In genomic region chr19:10193666-10194499, GRCh38 we compare ENCODE assay signal across 8 cellular contexts. TPM values are rescaled to one million over a fixed set of nuclear protein-coding genes. Genes with fewer than 3 reads are reported as not detected.
A peak's percentile ranks its signal among the peaks of the same experiment; 100 is the strongest.
DNase-seq lines count a peak whose midpoint lies in the region; ATAC-seq lines count a peak whose summit lies in the region.

No MANE protein-coding gene starts in this region.

- H3K4me1 Mint-ChIP-seq in activated T-helper 17 cell treated with anti-CD3 and anti-CD28 coated beads, Interleukin-2, amount 50 U/mL, for 72 hours: peaks cover 20% of the 10 kb centered on the region

- DNase-seq in ELF-1 (ENCODE audit: low read depth, low spot score) (peak; percentile 64), glomerular visceral epithelial cell (ENCODE audit: extremely low spot score) (peak; percentile 47), pons (ENCODE audit: low spot score) (peak; percentile 7), T1000 (lab: John Stamatoyannopoulos, UW) (no peak), NCI-H1092 (lab: John Stamatoyannopoulos, UW) (no peak)

- peak overlapping the region; percentile 92 for H3K4me3 Mint-ChIP-seq in activated T-helper 17 cell treated with anti-CD3 and anti-CD28 coated beads, Interleukin-2, amount 50 U/mL, for 72 hours

- peak overlapping the region; percentile 99 for H3K27ac ChIP-seq in KOPT-K1 (ENCODE audit: low read depth, low read length, poor library complexity, severe bottlenecking)

- H3K36me3 Mint-ChIP-seq in activated T-helper 17 cell treated with anti-CD3 and anti-CD28 coated beads, Interleukin-2, amount 50 U/mL, for 72 hours (ENCODE audit: low read depth): peaks cover 55% of the 10 kb centered on the region

- no peaks in the 10 kb centered on the region for H3K9me3 ChIP-seq in KOPT-K1 (ENCODE audit: insufficient read depth, low read length, poor library complexity, severe bottlenecking)

- peak overlapping the region; percentile 75 for H3K27ac Mint-ChIP-seq in activated T-helper 17 cell treated with anti-CD3 and anti-CD28 coated beads, Interleukin-2, amount 50 U/mL, for 72 hours

- H3K36me3 ChIP-seq in KOPT-K1 (ENCODE audit: insufficient read depth, low read length): peaks cover 50% of the 10 kb centered on the region

- H3K9me3 Mint-ChIP-seq in activated T-helper 17 cell treated with anti-CD3 and anti-CD28 coated beads, Interleukin-2, amount 50 U/mL, for 72 hours: no peaks in the 10 kb centered on the region

- no peaks in the 10 kb centered on the region for H3K27me3 Mint-ChIP-seq in activated T-helper 17 cell treated with anti-CD3 and anti-CD28 coated beads, Interleukin-2, amount 50 U/mL, for 72 hours

- ATAC-seq in GM21723 (IDR thresholded peaks at IDR 0.05; ENCODE audit: unreplicated experiment): peak; percentile 19
- ATAC-seq in activated T-helper 17 cell treated with anti-CD3 and anti-CD28 coated beads, Interleukin-2, amount 50 U/mL, for 72 hours (replicated peaks): no peak

RNA-seq across cellular contexts. Expression of gene DNMT1, which starts 0.9 kb away (rescaled TPM):
- total RNA-seq in activated T-helper 17 cell treated with anti-CD3 and anti-CD28 coated beads, Interleukin-2, amount 50 U/mL, for 72 hours: 100 to 1,000 TPM; 300 to 434 TPM

RNA-seq across cellular contexts. Expression of gene S1PR2, which starts 37.2 kb away (rescaled TPM):
- 10 to 100 TPM in 1 of 2 donors, 1 to 10 TPM in 1; 7.9 to 17.1 TPM for total RNA-seq in activated T-helper 17 cell treated with anti-CD3 and anti-CD28 coated beads, Interleukin-2, amount 50 U/mL, for 72 hours

RNA-seq across cellular contexts. Expression of gene MRPL4, which starts 58.1 kb away (rescaled TPM):
- total RNA-seq in activated T-helper 17 cell treated with anti-CD3 and anti-CD28 coated beads, Interleukin-2, amount 50 U/mL, for 72 hours: 100 to 1,000 TPM in 1 of 2 donors, 10 to 100 TPM in 1; 61.1 to 142 TPM

Comparison
In these comparisons a context has a peak if more than half of its experiments do, and no peak if none do; other contexts are left out.
1. DNase-seq: peak in ELF-1 (single experiment), glomerular visceral epithelial cell (single experiment) and pons (single experiment); none in T1000 (single experiment) and NCI-H1092 (single experiment).